In the genomic region with DNA sequence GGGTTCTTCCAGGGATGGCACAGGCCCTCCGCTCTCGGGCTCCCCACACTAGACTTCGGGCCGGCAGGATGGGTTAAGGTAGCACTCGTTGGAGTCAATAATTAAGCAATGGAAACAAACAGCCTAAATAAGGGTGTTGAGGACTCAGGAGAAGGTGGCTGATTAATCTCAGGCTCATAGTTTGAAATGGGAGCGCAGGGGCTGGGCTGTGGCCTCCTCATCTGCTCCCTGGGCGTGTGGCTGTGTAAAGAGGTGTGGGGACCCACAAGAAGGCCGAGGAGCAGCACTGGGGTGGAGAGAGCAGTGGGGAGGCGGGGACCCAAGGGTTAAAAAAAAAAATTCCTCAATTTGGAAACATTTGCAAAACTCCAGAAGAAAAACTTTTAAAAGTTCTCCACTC, we compare ENCODE assay signal across 11 cellular contexts. TPM values are rescaled to one million over a fixed set of nuclear protein-coding genes. Genes with fewer than 3 reads are reported as not detected.
DNase-seq lines count a peak whose midpoint lies in the region; ATAC-seq and TF ChIP-seq lines count a peak whose summit lies in the region.
"Had no signal": no experiment of that assay in that cellular context is flagged by ENCODE, and none has a peak within 500 bp of the region (broad histone marks: within the 10 kb centered on the region; RNA-seq: fewer than 3 reads in every experiment).

No MANE protein-coding gene starts in this region.

- no peak overlapping the region for H3K27ac Mint-ChIP-seq in activated CD4-positive, alpha-beta T cell treated with anti-CD3 and anti-CD28 coated beads for 36 hours
- no peak overlapping the region for H3K27ac Mint-ChIP-seq in immature natural killer cell
- no peak overlapping the region for H3K27ac Mint-ChIP-seq in stimulated activated naive B cell treated with anti-CD40 and anti-IgM and Interleukin-4, amounts not matched to agents 10 μg/mL and 1 μg/mL and 100 μg/mL, for 72 hours

- no peak for DNase-seq in activated CD4-positive, alpha-beta T cell treated with anti-CD3 and anti-CD28 coated beads for 36 hours
- no peak for DNase-seq in activated CD4-positive, alpha-beta T cell treated with anti-CD3 and anti-CD28 coated beads, Interleukin-2, amount 50 U/mL, for 48 hours
- no peak for DNase-seq in astrocyte of the spinal cord (ENCODE audit: low read depth, low spot score)
- no peak for DNase-seq in immature natural killer cell
- DNase-seq in stimulated activated naive B cell treated with anti-CD40 and anti-IgM and Interleukin-4, amounts not matched to agents 10 μg/mL and 1 μg/mL and 100 μg/mL, for 72 hours, result no peak
- DNase-seq in NCI-H1417 (lab: John Stamatoyannopoulos, UW), result no peak
- no peak for DNase-seq in sciatic nerve (ENCODE audit: low spot score)
- no peak for DNase-seq in activated effector memory CD4-positive, alpha-beta T cell treated with Interleukin-2 at 50 U/mL for 16 hours
- DNase-seq: activated CD4-positive, alpha-beta T cell treated with anti-CD3 and anti-CD28 coated beads, Interleukin-2, amount 50 U/mL, for 4 hours; NCI-H345; stimulated activated CD4-positive, alpha-beta T cell treated with anti-CD3 and anti-CD28 coated beads, Interleukin-4, amount 100 ng/mL, for 24 hours had no signal

- H3K4me3 ChIP-seq in astrocyte of the spinal cord (ENCODE audit: low read depth, low read length), result peak overlapping the region; percentile 61

- intact Hi-C loops in activated CD4-positive, alpha-beta T cell treated with anti-CD3 and anti-CD28 coated beads for 36 hours (cut with DNase I, micrococcal nuclease), result no loop called here
- intact Hi-C loops in sciatic nerve (cut with DNase I), result no loop called here

- no peak for TF ChIP-seq CTCF in astrocyte of the spinal cord (IDR thresholded peaks at IDR 0.05; ENCODE audit: low read depth, low read length)

- peaks cover 3% of the 10 kb centered on the region for H3K36me3 Mint-ChIP-seq in activated CD4-positive, alpha-beta T cell treated with anti-CD3 and anti-CD28 coated beads for 36 hours (ENCODE audit: low read depth)
- H3K36me3 Mint-ChIP-seq in immature natural killer cell, result peaks cover 4 to 9% (median 7%) of the 10 kb centered on the region in 3 donors
- peaks cover 17 to 18% of the 10 kb centered on the region in 2 donors for H3K36me3 Mint-ChIP-seq in stimulated activated naive B cell treated with anti-CD40 and anti-IgM and Interleukin-4, amounts not matched to agents 10 μg/mL and 1 μg/mL and 100 μg/mL, for 72 hours

- H3K9me3 Mint-ChIP-seq in activated CD4-positive, alpha-beta T cell treated with anti-CD3 and anti-CD28 coated beads for 36 hours (ENCODE audit: low read depth), result peaks cover 3% of the 10 kb centered on the region
- H3K9me3 Mint-ChIP-seq in immature natural killer cell, result peaks cover 0 to 7% (median 4%) of the 10 kb centered on the region in 6 donors
- H3K9me3 Mint-ChIP-seq in stimulated activated naive B cell treated with anti-CD40 and anti-IgM and Interleukin-4, amounts not matched to agents 10 μg/mL and 1 μg/mL and 100 μg/mL, for 72 hours, result no peaks in the 10 kb centered on the region

- no peak for ATAC-seq in activated CD4-positive, alpha-beta T cell treated with anti-CD3 and anti-CD28 coated beads for 36 hours
- no peak for ATAC-seq in stimulated activated naive B cell treated with anti-CD40 and anti-IgM and Interleukin-4, amounts not matched to agents 10 μg/mL and 1 μg/mL and 100 μg/mL, for 72 hours (replicated peaks)
- ATAC-seq in sciatic nerve, result no peak

- H3K27me3 Mint-ChIP-seq in activated CD4-positive, alpha-beta T cell treated with anti-CD3 and anti-CD28 coated beads for 36 hours, result peaks cover 40% of the 10 kb centered on the region
- H3K27me3 Mint-ChIP-seq in immature natural killer cell (ENCODE audit: low read depth in 3 of 3), result peaks cover 15 to 32% (median 23%) of the 10 kb centered on the region in 3 donors
- H3K27me3 Mint-ChIP-seq in stimulated activated naive B cell treated with anti-CD40 and anti-IgM and Interleukin-4, amounts not matched to agents 10 μg/mL and 1 μg/mL and 100 μg/mL, for 72 hours, result peaks cover 9 to 28% of the 10 kb centered on the region in 2 donors

- CTCF ChIA-PET in activated CD4-positive, alpha-beta T cell treated with anti-CD3 and anti-CD28 coated beads for 36 hours (lab: Charles Lee), result no interaction called here

- peak overlapping the region; percentile 71 for H3K4me3 Mint-ChIP-seq in activated CD4-positive, alpha-beta T cell treated with anti-CD3 and anti-CD28 coated beads for 36 hours
- H3K4me3 Mint-ChIP-seq in immature natural killer cell, result peak overlapping the region; percentile 20 to 72 (median 71)
- peak overlapping the region; percentile 77 to 87 for H3K4me3 Mint-ChIP-seq in stimulated activated naive B cell treated with anti-CD40 and anti-IgM and Interleukin-4, amounts not matched to agents 10 μg/mL and 1 μg/mL and 100 μg/mL, for 72 hours

- POLR2A ChIA-PET in activated CD4-positive, alpha-beta T cell treated with anti-CD3 and anti-CD28 coated beads for 36 hours (lab: Charles Lee), result no interaction called here

- peaks cover 10% of the 10 kb centered on the region for H3K4me1 Mint-ChIP-seq in activated CD4-positive, alpha-beta T cell treated with anti-CD3 and anti-CD28 coated beads for 36 hours
- H3K4me1 Mint-ChIP-seq in immature natural killer cell, result peaks cover 10 to 16% of the 10 kb centered on the region in 2 donors
- peaks cover 17 to 31% of the 10 kb centered on the region in 2 donors for H3K4me1 Mint-ChIP-seq in stimulated activated naive B cell treated with anti-CD40 and anti-IgM and Interleukin-4, amounts not matched to agents 10 μg/mL and 1 μg/mL and 100 μg/mL, for 72 hours

- in situ Hi-C loops in astrocyte of the spinal cord (cut with HindIII; ENCODE audit: low sequenced_read_pairs), result no loop called here

RNA-seq across cellular contexts. Expression of a gene that starts 1.3 kb away (rescaled TPM):
- total RNA-seq in activated CD4-positive, alpha-beta T cell treated with anti-CD3 and anti-CD28 coated beads for 36 hours, result 1 to 10 TPM; 5.4 to 7.2 TPM
- polyA plus RNA-seq in immature natural killer cell, result 1 to 10 TPM in 1 of 3 donors, not detected in 2; 4.8 TPM
- total RNA-seq in sciatic nerve, result 141 TPM

RNA-seq across cellular contexts. Expression of a gene that starts 52.6 kb away (rescaled TPM):
- not detected for total RNA-seq in activated CD4-positive, alpha-beta T cell treated with anti-CD3 and anti-CD28 coated beads for 36 hours
- not detected for polyA plus RNA-seq in immature natural killer cell
- total RNA-seq in sciatic nerve, result 5.0 TPM

Comparison
In these comparisons a context has a peak if more than half of its experiments do, and no peak if none do; other contexts are left out.
1. RNA of a gene that starts 1.3 kb away (total RNA-seq): 141 TPM in sciatic nerve (single experiment); 5.4 to 7.2 TPM in activated CD4-positive, alpha-beta T cell treated with anti-CD3 and anti-CD28 coated beads for 36 hours; every median in the first group is over 10 times any median in the second.
2. Peak in every context shown above with its lines, with median percentiles within 50 percentile points of each other: H3K4me3 Mint-ChIP-seq.